In genomic region chr21:15592271-15592860, GRCh38 we compare ENCODE assay signal across 9 cellular contexts.
DNase-seq lines count a peak whose midpoint lies in the region; ATAC-seq, FAIRE-seq and TF ChIP-seq lines count a peak whose summit lies in the region.
"Had no signal": no experiment of that assay in that cellular context is flagged by ENCODE, and none has a peak within 500 bp of the region (broad histone marks: within the 10 kb centered on the region; RNA-seq: fewer than 3 reads in every experiment).

No MANE protein-coding gene starts in this region.

- no peak overlapping the region for H3K9ac ChIP-seq in neural progenitor cell

- no peak overlapping the region for H3K4me2 ChIP-seq in neural progenitor cell

- ATAC-seq in GM18517 (IDR thresholded peaks at IDR 0.05; ENCODE audit: unreplicated experiment): no peak

- no peak overlapping the region for H2AFZ ChIP-seq in neural progenitor cell (replicated peaks)

- TF ChIP-seq CTCF in neural progenitor cell (IDR thresholded peaks at IDR 0.05): peak; percentile 82

- FAIRE-seq in RCC 7860 (lab: Jason Lieb, UNC): peak; percentile 81

- no peak overlapping the region for H3K4me3 Mint-ChIP-seq in neural progenitor cell

- no peaks in the 10 kb centered on the region for H3K9me3 ChIP-seq in neural progenitor cell (ENCODE audit: low read depth)
- H3K9me3 ChIP-seq: neutrophil had no signal

- DNase-seq in DMS114 treated with DMSO at 0.1 percent for 48 hours (lab: John Stamatoyannopoulos, UW; ENCODE audit: unreplicated experiment) (peak; percentile 13), HS-27A (ENCODE audit: low read depth) (peak; percentile 43), RCC 7860 (ENCODE audit: low spot score) (peak; percentile 37), epidermal melanocyte (ENCODE audit: insufficient read length, low spot score) (peak; percentile 60), neural progenitor cell (ENCODE audit: low spot score) (peak; percentile 25), NCI-H2227 treated with DMSO at 0.1 percent for 48 hours (lab: John Stamatoyannopoulos, UW) (no peak)
- no peak for DNase-seq in stimulated activated CD4-positive, alpha-beta T cell treated with anti-CD3 and anti-CD28 coated beads, Interleukin-4, amount 100 ng/mL, for 4 hours

- H3K27ac Mint-ChIP-seq in neural progenitor cell: no peak overlapping the region

- no peaks in the 10 kb centered on the region for H3K36me3 ChIP-seq in neural progenitor cell
- H3K36me3 ChIP-seq: neutrophil had no signal

- no peaks in the 10 kb centered on the region for H3F3A ChIP-seq in neural progenitor cell (ENCODE audit: low read depth)

- H3K9me3 Mint-ChIP-seq in neural progenitor cell: peaks cover 2% of the 10 kb centered on the region

- no peak overlapping the region for H3K4me3 ChIP-seq in neural progenitor cell

- H3K4me1 Mint-ChIP-seq in neural progenitor cell: no peaks in the 10 kb centered on the region

- H3K4me1 ChIP-seq in neural progenitor cell: no peaks in the 10 kb centered on the region

- H4K20me1 ChIP-seq in neural progenitor cell (ENCODE audit: low read depth): no peaks in the 10 kb centered on the region

- no peaks in the 10 kb centered on the region for H3K36me3 Mint-ChIP-seq in neural progenitor cell

- no peaks in the 10 kb centered on the region for H3K27me3 ChIP-seq in neural progenitor cell
- H3K27me3 ChIP-seq: neutrophil had no signal

- no peaks in the 10 kb centered on the region for H3K27me3 Mint-ChIP-seq in neural progenitor cell (ENCODE audit: insufficient read depth, low read depth)

- no peaks in the 10 kb centered on the region for H3K79me2 ChIP-seq in neural progenitor cell (ENCODE audit: low read depth)

- H3K27ac ChIP-seq in neural progenitor cell: no peak overlapping the region
- H3K27ac ChIP-seq: neutrophil had no signal

Comparison
In these comparisons a context has a peak if more than half of its experiments do, and no peak if none do; other contexts are left out.
1. DNase-seq: peak in DMS114 treated with DMSO at 0.1 percent for 48 hours (single experiment), HS-27A (single experiment), RCC 7860 (single experiment), epidermal melanocyte (single experiment) and neural progenitor cell (single experiment); none in NCI-H2227 treated with DMSO at 0.1 percent for 48 hours (single experiment) and stimulated activated CD4-positive, alpha-beta T cell treated with anti-CD3 and anti-CD28 coated beads, Interleukin-4, amount 100 ng/mL, for 4 hours (0 of 2).